In genomic region chr1:108860190-108860907, GRCh38 we compare ENCODE assay signal across 35 cellular contexts. TPM values are rescaled to one million over a fixed set of nuclear protein-coding genes. Genes with fewer than 3 reads are reported as not detected.
"Had no signal": no experiment of that assay in that cellular context is flagged by ENCODE, and none has a peak within 500 bp of the region (broad histone marks: within the 10 kb centered on the region; RNA-seq: fewer than 3 reads in every experiment).

No MANE protein-coding gene starts in this region.

- H3K9me3 ChIP-seq: ascending aorta had no signal

- H3K4me1 ChIP-seq: ascending aorta had no signal

- H3K27me3 ChIP-seq: ascending aorta, cardiac muscle cell had no signal

- ATAC-seq: activated CD8-positive, alpha-beta T cell treated with anti-CD3 and anti-CD28 coated beads for 36 hours; activated naive CD4-positive, alpha-beta T cell treated with anti-CD3 and anti-CD28 coated beads, Interleukin-2, amount 50 U/mL, for 72 hours; activated T-cell treated with anti-CD3 and anti-CD28 coated beads, Interleukin-2, amount 50 U/mL, for 4 hours; activated T-cell treated with anti-CD3 and anti-CD28 coated beads, Interleukin-2, amount 50 U/mL, for 72 hours; activated T-helper 17 cell treated with anti-CD3 and anti-CD28 coated beads, Interleukin-2, amount 50 U/mL, for 72 hours had no signal

- H3K36me3 ChIP-seq: ascending aorta, cardiac muscle cell had no signal

- H3K27ac ChIP-seq: ascending aorta, cardiac muscle cell, VCaP had no signal

- FAIRE-seq: bronchial epithelial cell, TTC549 had no signal

- DNase-seq: activated B cell treated with CpG ODN at 0.5 μM for 24 hours; activated CD4-positive, alpha-beta memory T cell treated with anti-CD3 and anti-CD28 coated beads for 36 hours; activated CD4-positive, alpha-beta T cell treated with anti-CD3 and anti-CD28 coated beads for 4 hours; activated CD4-positive, alpha-beta T cell treated with anti-CD3 and anti-CD28 coated beads, Interleukin-2, amount 10 ng/mL, durations not matched to agents 24 days and 14 days; activated CD4-positive, alpha-beta T cell treated with anti-CD3 and anti-CD28 coated beads, Interleukin-2, amount 50 U/mL, for 1 hour; activated CD4-positive, alpha-beta T cell treated with anti-CD3 and anti-CD28 coated beads, Interleukin-2, amount 50 U/mL, for 4 hours; activated CD4-positive, CD25-positive, alpha-beta regulatory T cell treated with anti-CD3 and anti-CD28 coated beads, Interleukin-2, amount 50 U/mL, for 72 hours; activated CD8-positive, alpha-beta memory T cell treated with anti-CD3 and anti-CD28 coated beads, Interleukin-2, amount 50 U/mL, for 4 hours; activated CD8-positive, alpha-beta T cell treated with anti-CD3 and anti-CD28 coated beads for 36 hours; activated effector memory CD4-positive, alpha-beta T cell treated with anti-CD3 and anti-CD28 coated beads, Interleukin-2, amount 50 U/mL, for 16 hours; activated gamma-delta T cell treated with Interleukin-2 at 50 U/mL for 16 hours; activated naive CD4-positive, alpha-beta T cell; activated naive CD4-positive, alpha-beta T cell treated with anti-CD3 and anti-CD28 coated beads for 36 hours; activated naive CD4-positive, alpha-beta T cell treated with anti-CD3 and anti-CD28 coated beads, Interleukin-2, amount 50 U/mL, for 16 hours; activated naive CD8-positive, alpha-beta T cell treated with anti-CD3 and anti-CD28 coated beads for 36 hours; activated T-cell treated with anti-CD3 and anti-CD28 coated beads for 4 hours; activated T-cell treated with anti-CD3 and anti-CD28 coated beads, Interleukin-2, amount 50 U/mL, for 1 hour; activated T-cell treated with anti-CD3 and anti-CD28 coated beads, Interleukin-2, amount 50 U/mL, for 4 hours; activated T-cell treated with anti-CD3 and anti-CD28 coated beads, Interleukin-2, amount 50 U/mL, for 72 hours; amygdala; anterior cingulate cortex; caudate nucleus; cerebellar nuclear complex; T-helper 1 cell; T-helper 2 cell; T-helper 9 cell had no signal

- H3K4me3 ChIP-seq: ascending aorta, cardiac muscle cell had no signal

RNA-seq across cellular contexts. Expression of gene AKNAD1, which starts 3.5 kb away (rescaled TPM):
- total RNA-seq: activated B cell treated with CpG ODN at 0.5 μM for 24 hours; activated CD4-positive, alpha-beta memory T cell treated with anti-CD3 and anti-CD28 coated beads for 36 hours; activated CD4-positive, alpha-beta T cell treated with anti-CD3 and anti-CD28 coated beads, Interleukin-2, amount 10 ng/mL, durations not matched to agents 24 days and 14 days; activated CD8-positive, alpha-beta memory T cell treated with anti-CD3 and anti-CD28 coated beads for 36 hours; activated CD8-positive, alpha-beta T cell treated with anti-CD3 and anti-CD28 coated beads for 36 hours; activated naive CD4-positive, alpha-beta T cell treated with anti-CD3 and anti-CD28 coated beads for 36 hours; activated naive CD4-positive, alpha-beta T cell treated with anti-CD3 and anti-CD28 coated beads, Interleukin-2, amount 50 U/mL, for 72 hours; activated naive CD8-positive, alpha-beta T cell treated with anti-CD3 and anti-CD28 coated beads for 36 hours; activated T-cell treated with anti-CD3 and anti-CD28 coated beads, Interleukin-2, amount 50 U/mL, for 4 hours; activated T-cell treated with anti-CD3 and anti-CD28 coated beads, Interleukin-2, amount 50 U/mL, for 72 hours; activated T-helper 1 cell treated with anti-CD3 and anti-CD28 coated beads, Interleukin-12 subunit alpha, Interleukin-12 subunit beta, Interleukin-2, Interleukin-4 antibody, amounts not matched to agents 30 ng/mL and 10 ng/mL and 1 ng/mL, durations not matched to agents 14 hours and 24 hours and 36 hours; activated T-helper 17 cell treated with anti-CD3 and anti-CD28 coated beads, Interleukin-2, amount 50 U/mL, for 72 hours; ascending aorta; bronchial epithelial cell; cardiac muscle cell had no signal
- polyA plus RNA-seq: cardiac muscle cell had no signal
